7 cellular contexts compared by ENCODE assay signal in genomic region chr11:28110839-28111235, GRCh38. TPM values are rescaled to one million over a fixed set of nuclear protein-coding genes. Genes with fewer than 3 reads are reported as not detected.
DNase-seq lines count a peak whose midpoint lies in the region; ATAC-seq and TF ChIP-seq lines count a peak whose summit lies in the region.

No MANE protein-coding gene starts in this region.

- H3K27ac ChIP-seq in HEK293 (ENCODE audit: extremely low read depth, low read depth, low read length) (no peak overlapping the region), VCaP (peak overlapping the region; percentile 85), right cardiac atrium (ENCODE audit: low read length) (peak overlapping the region; percentile 93), smooth muscle cell (ENCODE audit: low read depth) (peak overlapping the region; percentile 96)

- H3K4me1 ChIP-seq in HEK293 (ENCODE audit: control insufficient read depth, insufficient read depth, low read length) = no peaks in the 10 kb centered on the region
- no peaks in the 10 kb centered on the region for H3K4me1 ChIP-seq in right cardiac atrium (ENCODE audit: control insufficient read depth, insufficient read depth, low read length)
- peaks cover 40% of the 10 kb centered on the region for H3K4me1 ChIP-seq in smooth muscle cell (ENCODE audit: low read depth)

- peak overlapping the region; percentile 95 for H2AFZ ChIP-seq in smooth muscle cell (ENCODE audit: low read depth)

- peaks cover 61% of the 10 kb centered on the region for H3K79me2 ChIP-seq in smooth muscle cell (ENCODE audit: low read depth)

- peaks cover 6% of the 10 kb centered on the region for H3F3A ChIP-seq in smooth muscle cell (ENCODE audit: low read depth)

- intact Hi-C loops in right cardiac atrium (cut with DNase I) = no loop called here

- peak overlapping the region; percentile 93 for H3K4me2 ChIP-seq in smooth muscle cell

- no peak for ATAC-seq in right cardiac atrium
- ATAC-seq in GM21529 (IDR thresholded peaks at IDR 0.05; ENCODE audit: unreplicated experiment) = no peak
- ATAC-seq in HG03135 (IDR thresholded peaks at IDR 0.05; ENCODE audit: unreplicated experiment) = no peak
- ATAC-seq in HG02973 (IDR thresholded peaks at IDR 0.05; ENCODE audit: unreplicated experiment) = no peak

- H3K27me3 ChIP-seq in right cardiac atrium (ENCODE audit: control insufficient read depth, insufficient read depth) = no peaks in the 10 kb centered on the region
- no peaks in the 10 kb centered on the region for H3K27me3 ChIP-seq in smooth muscle cell (ENCODE audit: low read depth)

- CTCF ChIA-PET in HEK293 (lab: Yijun Ruan, JAX) = interaction anchor here (1.0 kb wide), 1 partner anchor 411 kb away, joined by 3 read pairs; no protein-coding TSS in a partner anchor

- POLR2A ChIA-PET in HEK293 (lab: Yijun Ruan, JAX) = no interaction called here

- H3K36me3 ChIP-seq in HEK293 (ENCODE audit: control insufficient read depth in 2 of 2, insufficient read depth in 1 of 2, low read length in 2 of 2) = peaks cover 3 to 24% of the 10 kb centered on the region in 2 experiments; a peak in 2 of 3 replicates
- peaks cover 6% of the 10 kb centered on the region for H3K36me3 ChIP-seq in smooth muscle cell (ENCODE audit: low read depth)

- no peaks in the 10 kb centered on the region for H3K9me3 ChIP-seq in HEK293 (ENCODE audit: control insufficient read depth, insufficient read depth, low read depth, low read length)
- H3K9me3 ChIP-seq in right cardiac atrium (ENCODE audit: control insufficient read depth, low read length) = no peaks in the 10 kb centered on the region
- H3K9me3 ChIP-seq in smooth muscle cell (replicated peaks; ENCODE audit: low read depth) = no peaks in the 10 kb centered on the region

- no peaks in the 10 kb centered on the region for H4K20me1 ChIP-seq in smooth muscle cell (ENCODE audit: low read depth)

- DNase-seq in right cardiac atrium (no peak), smooth muscle cell (lab: John Stamatoyannopoulos, UW; ENCODE audit: unreplicated experiment) (no peak)

- H3K9ac ChIP-seq in smooth muscle cell (ENCODE audit: low read depth) = peak overlapping the region; percentile 95

- H3K4me3 ChIP-seq in HEK293 (ENCODE audit: low read depth, low read length) (peak overlapping the region; percentile 79), right cardiac atrium (ENCODE audit: low read length) (peak overlapping the region; percentile 100), smooth muscle cell (peak overlapping the region; percentile 84)

- TF ChIP-seq CTCF in HEK293 (tag by site-specific recombination; IDR thresholded peaks at IDR 0.05) (no peak), VCaP (conservative IDR thresholded peaks at IDR 0.05) (no peak), smooth muscle cell (IDR thresholded peaks at IDR 0.05; ENCODE audit: borderline replicate concordance, insufficient read depth, poor library complexity, severe bottlenecking) (no peak)

TF ChIP-seq in HEK293, 187 proteins besides CTCF, POLR2A, EP300 and RAD21 (continues in another document):
- TF ChIP-seq, protein P1, sequence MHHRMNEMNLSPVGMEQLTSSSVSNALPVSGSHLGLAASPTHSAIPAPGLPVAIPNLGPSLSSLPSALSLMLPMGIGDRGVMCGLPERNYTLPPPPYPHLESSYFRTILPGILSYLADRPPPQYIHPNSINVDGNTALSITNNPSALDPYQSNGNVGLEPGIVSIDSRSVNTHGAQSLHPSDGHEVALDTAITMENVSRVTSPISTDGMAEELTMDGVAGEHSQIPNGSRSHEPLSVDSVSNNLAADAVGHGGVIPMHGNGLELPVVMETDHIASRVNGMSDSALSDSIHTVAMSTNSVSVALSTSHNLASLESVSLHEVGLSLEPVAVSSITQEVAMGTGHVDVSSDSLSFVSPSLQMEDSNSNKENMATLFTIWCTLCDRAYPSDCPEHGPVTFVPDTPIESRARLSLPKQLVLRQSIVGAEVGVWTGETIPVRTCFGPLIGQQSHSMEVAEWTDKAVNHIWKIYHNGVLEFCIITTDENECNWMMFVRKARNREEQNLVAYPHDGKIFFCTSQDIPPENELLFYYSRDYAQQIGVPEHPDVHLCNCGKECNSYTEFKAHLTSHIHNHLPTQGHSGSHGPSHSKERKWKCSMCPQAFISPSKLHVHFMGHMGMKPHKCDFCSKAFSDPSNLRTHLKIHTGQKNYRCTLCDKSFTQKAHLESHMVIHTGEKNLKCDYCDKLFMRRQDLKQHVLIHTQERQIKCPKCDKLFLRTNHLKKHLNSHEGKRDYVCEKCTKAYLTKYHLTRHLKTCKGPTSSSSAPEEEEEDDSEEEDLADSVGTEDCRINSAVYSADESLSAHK (tag by site-specific recombination; IDR thresholded peaks at IDR 0.05) = no peak
- TF ChIP-seq, protein P2, sequence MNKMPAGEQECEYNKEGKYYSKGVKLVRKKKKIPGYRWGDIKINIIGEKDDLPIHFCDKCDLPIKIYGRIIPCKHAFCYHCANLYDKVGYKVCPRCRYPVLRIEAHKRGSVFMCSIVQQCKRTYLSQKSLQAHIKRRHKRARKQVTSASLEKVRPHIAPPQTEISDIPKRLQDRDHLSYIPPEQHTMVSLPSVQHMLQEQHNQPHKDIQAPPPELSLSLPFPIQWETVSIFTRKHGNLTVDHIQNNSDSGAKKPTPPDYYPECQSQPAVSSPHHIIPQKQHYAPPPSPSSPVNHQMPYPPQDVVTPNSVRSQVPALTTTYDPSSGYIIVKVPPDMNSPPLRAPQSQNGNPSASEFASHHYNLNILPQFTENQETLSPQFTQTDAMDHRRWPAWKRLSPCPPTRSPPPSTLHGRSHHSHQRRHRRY (tag by site-specific recombination; IDR thresholded peaks at IDR 0.05) = no peak
- TF ChIP-seq ZNF843 (tag by site-specific recombination; IDR thresholded peaks at IDR 0.05) (no peak), ZNF2 (tag by site-specific recombination; IDR thresholded peaks at IDR 0.05) (no peak), ZNF830 (tag by site-specific recombination; IDR thresholded peaks at IDR 0.05; ENCODE audit: low read depth) (no peak), ZNF791 (tag by site-specific recombination; IDR thresholded peaks at IDR 0.05) (no peak), ZNF530 (tag by site-specific recombination; IDR thresholded peaks at IDR 0.05; ENCODE audit: low read depth) (no peak), PRDM10 (tag by site-specific recombination; IDR thresholded peaks at IDR 0.05) (no peak), ZBTB49 (tag by site-specific recombination; IDR thresholded peaks at IDR 0.05; ENCODE audit: low read depth) (no peak)

RNA-seq across cellular contexts. Expression of gene METTL15, which starts 2.6 kb away (rescaled TPM):
- 10 to 100 TPM in 1 of 4 donors, 1 to 10 TPM in 3; 8.7 to 10.2 (median 9.3) TPM for total RNA-seq in right cardiac atrium
- 4.8 TPM for polyA plus RNA-seq in right cardiac atrium
- total RNA-seq in smooth muscle cell = 21.3 and 26.1 TPM in 2 replicates
- polyA plus RNA-seq in smooth muscle cell = 8.1 and 11.7 TPM in 2 replicates

RNA-seq across cellular contexts. Expression of gene KIF18A, which starts 2.9 kb away (rescaled TPM):
- under 1 TPM; 0.11 to 0.32 (median 0.23) TPM for total RNA-seq in right cardiac atrium
- 0.07 TPM for polyA plus RNA-seq in right cardiac atrium
- total RNA-seq in smooth muscle cell = 5.4 and 6.7 TPM in 2 replicates
- polyA plus RNA-seq in smooth muscle cell = 1.3 and 2.2 TPM in 2 replicates
